In the genomic region with DNA sequence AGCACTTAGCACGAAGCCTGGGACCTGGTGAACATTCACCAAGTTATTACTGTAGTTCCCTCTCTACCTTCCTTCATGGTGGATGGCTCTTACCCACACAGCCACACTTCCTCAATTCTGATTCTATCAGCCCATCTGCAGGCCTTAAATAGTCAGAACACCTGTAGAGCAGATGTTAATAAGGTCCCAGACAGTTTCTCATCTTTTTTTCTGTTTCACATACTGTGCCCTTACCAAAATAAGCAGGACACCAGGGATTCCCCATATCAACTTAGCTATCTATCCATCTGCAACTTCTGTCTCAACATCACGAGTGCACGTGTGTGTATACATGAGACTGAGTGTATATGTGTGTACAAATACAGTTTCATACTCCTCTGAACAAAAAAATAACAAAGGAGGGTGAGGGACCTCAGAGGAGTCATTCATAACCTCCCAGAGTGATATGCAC, we compare ENCODE assay signal across 14 cellular contexts. TPM values are rescaled to one million over a fixed set of nuclear protein-coding genes. Genes with fewer than 3 reads are reported as not detected.
DNase-seq lines count a peak whose midpoint lies in the region; ATAC-seq and TF ChIP-seq lines count a peak whose summit lies in the region.
"Had no signal": no experiment of that assay in that cellular context is flagged by ENCODE, and none has a peak within 500 bp of the region (broad histone marks: within the 10 kb centered on the region; RNA-seq: fewer than 3 reads in every experiment).

No MANE protein-coding gene starts in this region.

- H3K27ac ChIP-seq in hepatocyte (no peak overlapping the region), substantia nigra (ENCODE audit: low read depth, low read length, poor library complexity, severe bottlenecking) (no peak overlapping the region)
- H3K27ac ChIP-seq: psoas muscle, SJSA1 had no signal

- H3K27ac Mint-ChIP-seq in memory B cell: peak overlapping the region; percentile 97

- H2AFZ ChIP-seq in hepatocyte: no peak overlapping the region

- DNase-seq in memory B cell (ENCODE audit: low spot score in 2 of 2): peak; percentile 24 to 69
- DNase-seq in occipital lobe (lab: John Stamatoyannopoulos, UW): no peak
- no peak for DNase-seq in activated CD4-positive, alpha-beta T cell treated with anti-CD3 and anti-CD28 coated beads for 4 hours
- DNase-seq in hepatocyte (ENCODE audit: low spot score): no peak
- no peak for DNase-seq in substantia nigra (lab: John Stamatoyannopoulos, UW)
- DNase-seq: activated CD8-positive, alpha-beta memory T cell treated with anti-CD3 and anti-CD28 coated beads for 24 hours; NCI-H1436; psoas muscle had no signal

- H4K20me1 ChIP-seq in hepatocyte (ENCODE audit: insufficient read depth, poor library complexity, severe bottlenecking): no peaks in the 10 kb centered on the region

- TF ChIP-seq CTCF in hepatocyte (IDR thresholded peaks at IDR 0.05; ENCODE audit: poor library complexity): no peak

- no peak overlapping the region for H3K4me3 ChIP-seq in hepatocyte
- H3K4me3 ChIP-seq: psoas muscle, SJSA1 had no signal

- peak; percentile 55 for ATAC-seq in GM18873 (IDR thresholded peaks at IDR 0.05; ENCODE audit: low FRiP score, unreplicated experiment)
- ATAC-seq in GM21723 (IDR thresholded peaks at IDR 0.05; ENCODE audit: unreplicated experiment): peak; percentile 71
- ATAC-seq in HG03280 (IDR thresholded peaks at IDR 0.05; ENCODE audit: unreplicated experiment): peak; percentile 59
- peak; percentile 82 for ATAC-seq in memory B cell (ENCODE audit: low read depth)
- ATAC-seq: left lobe of liver, psoas muscle had no signal

- WGBS in hepatocyte (ENCODE audit: low lambda C conversion rate, missing lambda C conversion rate): 96% methylated on average over 3 of the region's 3 CpGs

- peaks cover 7% of the 10 kb centered on the region for H3K36me3 Mint-ChIP-seq in memory B cell

- H3K79me2 ChIP-seq in hepatocyte: peaks cover 36% of the 10 kb centered on the region

- H3K4me2 ChIP-seq in hepatocyte: no peak overlapping the region

- no peaks in the 10 kb centered on the region for H3K36me3 ChIP-seq in hepatocyte (replicated peaks; ENCODE audit: insufficient read depth, low read depth)

- H3K27me3 ChIP-seq in hepatocyte: no peaks in the 10 kb centered on the region
- H3K27me3 ChIP-seq: SJSA1 had no signal

- H3K27me3 Mint-ChIP-seq in memory B cell: no peaks in the 10 kb centered on the region

- peak overlapping the region; percentile 55 for H3K4me3 Mint-ChIP-seq in memory B cell

- H3K9me3 Mint-ChIP-seq in memory B cell: no peaks in the 10 kb centered on the region

- no peaks in the 10 kb centered on the region for H3K9me2 ChIP-seq in hepatocyte (replicated peaks; ENCODE audit: insufficient read depth)

- no peaks in the 10 kb centered on the region for H3K9me3 ChIP-seq in hepatocyte (ENCODE audit: low read depth)
- H3K9me3 ChIP-seq: psoas muscle, SJSA1 had no signal

- peaks cover 10% of the 10 kb centered on the region for H3K4me1 ChIP-seq in hepatocyte (ENCODE audit: insufficient read depth)

- peaks cover 19% of the 10 kb centered on the region for H3K4me1 Mint-ChIP-seq in memory B cell

RNA-seq across cellular contexts. Expression of gene RECQL5, which starts 2.8 kb away (rescaled TPM):
- total RNA-seq in occipital lobe (9.8 TPM), hepatocyte (11.8 and 23.1 TPM in 2 replicates)
- 44.4 and 79.6 TPM in 2 replicates for polyA plus RNA-seq in hepatocyte

RNA-seq across cellular contexts. Expression of gene SAP30BP, which starts 3.0 kb away (rescaled TPM):
- 34.0 TPM for total RNA-seq in occipital lobe
- total RNA-seq in hepatocyte: 59.3 and 67.5 TPM in 2 replicates
- polyA plus RNA-seq in hepatocyte: 89.9 and 110 TPM in 2 replicates

RNA-seq across cellular contexts. Expression of gene SMIM5, which starts 30.9 kb away (rescaled TPM):
- 0.47 TPM for total RNA-seq in occipital lobe
- 4.1 and 4.5 TPM in 2 replicates for total RNA-seq in hepatocyte
- 6.8 and 7.7 TPM in 2 replicates for polyA plus RNA-seq in hepatocyte
- total RNA-seq: H1 had no signal
- polyA plus RNA-seq: H1 had no signal

RNA-seq across cellular contexts. Expression of gene ITGB4, which starts 57.1 kb away (rescaled TPM):
- 2.7 TPM for total RNA-seq in occipital lobe
- 11.5 and 15.7 TPM in 2 replicates for total RNA-seq in hepatocyte
- 19.4 and 23.5 TPM in 2 replicates for polyA plus RNA-seq in hepatocyte
- total RNA-seq: SJSA1 had no signal

Comparison
In these comparisons a context has a peak if more than half of its experiments do, and no peak if none do; other contexts are left out.
1. DNase-seq: peak in memory B cell (2 of 2); none in occipital lobe (single experiment), activated CD4-positive, alpha-beta T cell treated with anti-CD3 and anti-CD28 coated beads for 4 hours (0 of 2), hepatocyte (single experiment) and substantia nigra (0 of 49).
2. Peak in every context shown above with its lines, with median percentiles within 50 percentile points of each other: ATAC-seq.